In genomic region chr17:40218740-40219072, GRCh38 we compare ENCODE assay signal across 1 cellular context.
TF ChIP-seq lines count a peak whose summit lies in the region.

No MANE protein-coding gene starts in this region.

TF ChIP-seq in HepG2, 621 proteins besides CTCF, POLR2A, EP300 and RAD21 (continued from another document):
- TF ChIP-seq ZNF552 (CRISPR knock-in tag; IDR thresholded peaks at IDR 0.05; ENCODE audit: borderline replicate concordance) = no peak
- no peak for TF ChIP-seq BATF2 (CRISPR knock-in tag; IDR thresholded peaks at IDR 0.05)
- TF ChIP-seq, protein P1, sequence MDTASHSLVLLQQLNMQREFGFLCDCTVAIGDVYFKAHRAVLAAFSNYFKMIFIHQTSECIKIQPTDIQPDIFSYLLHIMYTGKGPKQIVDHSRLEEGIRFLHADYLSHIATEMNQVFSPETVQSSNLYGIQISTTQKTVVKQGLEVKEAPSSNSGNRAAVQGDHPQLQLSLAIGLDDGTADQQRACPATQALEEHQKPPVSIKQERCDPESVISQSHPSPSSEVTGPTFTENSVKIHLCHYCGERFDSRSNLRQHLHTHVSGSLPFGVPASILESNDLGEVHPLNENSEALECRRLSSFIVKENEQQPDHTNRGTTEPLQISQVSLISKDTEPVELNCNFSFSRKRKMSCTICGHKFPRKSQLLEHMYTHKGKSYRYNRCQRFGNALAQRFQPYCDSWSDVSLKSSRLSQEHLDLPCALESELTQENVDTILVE (CRISPR knock-in tag; IDR thresholded peaks at IDR 0.05) = no peak
- no peak for TF ChIP-seq NFIB (CRISPR knock-in tag; IDR thresholded peaks at IDR 0.05; ENCODE audit: borderline replicate concordance)
- no peak for TF ChIP-seq CBFB (CRISPR knock-in tag; IDR thresholded peaks at IDR 0.05)
- no peak for TF ChIP-seq KDM4B (CRISPR knock-in tag; IDR thresholded peaks at IDR 0.05)
- 0 out of 2 replicates have a peak, but pooled peaks have one; percentile 33 for TF ChIP-seq TBX2 (CRISPR knock-in tag; IDR thresholded peaks at IDR 0.05; ENCODE audit: borderline replicate concordance)
- TF ChIP-seq ZNF678 (CRISPR knock-in tag; IDR thresholded peaks at IDR 0.05) = 0 out of 2 replicates have a peak, but pooled peaks have one; percentile 67
- TF ChIP-seq, protein P2, sequence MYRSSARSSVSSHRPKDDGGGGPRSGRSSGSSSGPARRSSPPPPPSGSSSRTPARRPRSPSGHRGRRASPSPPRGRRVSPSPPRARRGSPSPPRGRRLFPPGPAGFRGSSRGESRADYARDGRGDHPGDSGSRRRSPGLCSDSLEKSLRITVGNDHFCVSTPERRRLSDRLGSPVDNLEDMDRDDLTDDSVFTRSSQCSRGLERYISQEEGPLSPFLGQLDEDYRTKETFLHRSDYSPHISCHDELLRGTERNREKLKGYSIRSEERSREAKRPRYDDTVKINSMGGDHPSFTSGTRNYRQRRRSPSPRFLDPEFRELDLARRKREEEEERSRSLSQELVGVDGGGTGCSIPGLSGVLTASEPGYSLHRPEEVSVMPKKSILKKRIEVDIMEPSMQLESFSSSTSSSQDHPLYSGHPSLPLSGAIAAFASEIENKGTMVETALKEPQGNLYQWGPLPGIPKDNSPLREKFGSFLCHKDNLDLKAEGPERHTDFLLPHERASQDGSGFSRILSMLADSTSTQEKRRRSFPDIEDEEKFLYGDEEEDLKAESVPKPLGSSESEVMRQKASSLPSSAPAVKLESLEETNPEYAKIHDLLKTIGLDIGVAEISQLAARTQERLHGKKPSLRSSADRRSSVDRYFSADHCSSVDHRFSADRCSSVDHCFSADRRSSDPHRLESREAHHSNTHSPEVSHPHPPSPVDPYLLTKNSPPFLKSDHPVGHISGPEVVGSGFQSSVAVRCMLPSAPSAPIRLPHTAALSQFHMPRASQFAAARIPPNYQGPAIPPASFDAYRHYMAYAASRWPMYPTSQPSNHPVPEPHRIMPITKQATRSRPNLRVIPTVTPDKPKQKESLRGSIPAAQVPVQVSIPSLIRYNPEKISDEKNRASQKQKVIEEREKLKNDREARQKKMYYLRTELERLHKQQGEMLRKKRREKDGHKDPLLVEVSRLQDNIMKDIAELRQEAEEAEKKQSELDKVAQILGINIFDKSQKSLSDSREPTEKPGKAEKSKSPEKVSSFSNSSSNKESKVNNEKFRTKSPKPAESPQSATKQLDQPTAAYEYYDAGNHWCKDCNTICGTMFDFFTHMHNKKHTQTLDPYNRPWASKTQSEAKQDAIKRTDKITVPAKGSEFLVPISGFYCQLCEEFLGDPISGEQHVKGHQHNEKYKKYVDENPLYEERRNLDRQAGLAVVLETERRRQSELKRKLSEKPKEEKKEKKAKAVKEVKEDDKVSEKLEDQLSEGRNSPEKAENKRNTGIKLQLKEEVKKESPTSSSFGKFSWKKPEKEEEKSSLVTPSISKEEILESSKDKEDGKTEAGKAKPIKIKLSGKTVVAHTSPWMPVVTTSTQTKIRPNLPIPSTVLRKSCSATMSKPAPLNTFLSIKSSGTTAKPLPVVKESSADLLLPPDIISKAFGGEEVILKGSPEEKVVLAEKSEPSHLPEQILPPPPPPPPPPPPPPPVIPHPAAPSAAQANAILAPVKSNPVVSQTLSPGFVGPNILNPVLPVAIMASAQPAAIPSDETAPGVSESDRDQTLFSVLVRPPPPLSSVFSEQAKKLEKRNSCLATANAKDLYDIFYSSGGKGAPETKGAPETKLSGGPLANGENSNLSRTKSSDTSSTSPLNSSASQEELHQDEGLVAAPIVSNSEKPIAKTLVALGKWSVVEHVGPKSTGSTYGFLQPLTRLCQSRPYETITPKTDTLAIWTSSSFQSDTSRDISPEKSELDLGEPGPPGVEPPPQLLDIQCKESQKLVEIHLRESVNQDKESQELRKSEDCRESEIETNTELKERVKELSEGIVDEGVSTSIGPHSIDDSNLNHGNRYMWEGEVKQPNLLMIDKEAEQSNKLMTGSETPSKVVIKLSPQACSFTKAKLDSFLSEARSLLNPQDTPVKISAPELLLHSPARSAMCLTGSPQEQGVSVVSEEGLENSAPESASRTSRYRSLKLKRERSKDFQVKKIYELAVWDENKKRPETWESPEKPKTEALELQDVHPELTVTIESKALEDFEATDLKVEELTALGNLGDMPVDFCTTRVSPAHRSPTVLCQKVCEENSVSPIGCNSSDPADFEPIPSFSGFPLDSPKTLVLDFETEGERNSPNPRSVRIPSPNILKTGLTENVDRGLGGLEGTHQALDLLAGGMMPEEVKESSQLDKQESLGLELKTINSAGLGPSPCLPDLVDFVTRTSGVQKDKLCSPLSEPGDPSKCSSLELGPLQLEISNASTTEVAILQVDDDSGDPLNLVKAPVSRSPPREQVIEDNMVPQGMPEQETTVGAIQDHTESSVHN (CRISPR knock-in tag; IDR thresholded peaks at IDR 0.05) = peak; percentile 87; the same call in 1 of the 2 replicates
- no peak for TF ChIP-seq ZNF296 (CRISPR knock-in tag; conservative IDR thresholded peaks at IDR 0.05)
- no peak for TF ChIP-seq KDM3A (CRISPR knock-in tag; IDR thresholded peaks at IDR 0.05; ENCODE audit: low read depth)
- no peak for TF ChIP-seq ARID3A (IDR thresholded peaks at IDR 0.05; ENCODE audit: low read depth, low read length)
- TF ChIP-seq, protein P3, sequence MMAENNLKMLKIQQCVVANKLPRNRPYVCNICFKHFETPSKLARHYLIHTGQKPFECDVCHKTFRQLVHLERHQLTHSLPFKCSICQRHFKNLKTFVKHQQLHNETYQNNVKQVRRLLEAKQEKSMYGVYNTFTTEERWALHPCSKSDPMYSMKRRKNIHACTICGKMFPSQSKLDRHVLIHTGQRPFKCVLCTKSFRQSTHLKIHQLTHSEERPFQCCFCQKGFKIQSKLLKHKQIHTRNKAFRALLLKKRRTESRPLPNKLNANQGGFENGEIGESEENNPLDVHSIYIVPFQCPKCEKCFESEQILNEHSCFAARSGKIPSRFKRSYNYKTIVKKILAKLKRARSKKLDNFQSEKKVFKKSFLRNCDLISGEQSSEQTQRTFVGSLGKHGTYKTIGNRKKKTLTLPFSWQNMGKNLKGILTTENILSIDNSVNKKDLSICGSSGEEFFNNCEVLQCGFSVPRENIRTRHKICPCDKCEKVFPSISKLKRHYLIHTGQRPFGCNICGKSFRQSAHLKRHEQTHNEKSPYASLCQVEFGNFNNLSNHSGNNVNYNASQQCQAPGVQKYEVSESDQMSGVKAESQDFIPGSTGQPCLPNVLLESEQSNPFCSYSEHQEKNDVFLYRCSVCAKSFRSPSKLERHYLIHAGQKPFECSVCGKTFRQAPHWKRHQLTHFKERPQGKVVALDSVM (CRISPR knock-in tag; IDR thresholded peaks at IDR 0.05) = 0 out of 2 replicates have a peak, but pooled peaks have one; percentile 22
- 0 out of 2 replicates have a peak, but pooled peaks have one; percentile 76 for TF ChIP-seq ZNF101 (CRISPR knock-in tag; IDR thresholded peaks at IDR 0.05; ENCODE audit: borderline replicate concordance, low read depth)
- no peak for TF ChIP-seq REXO4 (CRISPR knock-in tag; IDR thresholded peaks at IDR 0.05; ENCODE audit: borderline replicate concordance)
- TF ChIP-seq, protein P4, sequence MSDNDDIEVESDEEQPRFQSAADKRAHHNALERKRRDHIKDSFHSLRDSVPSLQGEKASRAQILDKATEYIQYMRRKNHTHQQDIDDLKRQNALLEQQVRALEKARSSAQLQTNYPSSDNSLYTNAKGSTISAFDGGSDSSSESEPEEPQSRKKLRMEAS (IDR thresholded peaks at IDR 0.05) = no peak
- TF ChIP-seq, protein P5, sequence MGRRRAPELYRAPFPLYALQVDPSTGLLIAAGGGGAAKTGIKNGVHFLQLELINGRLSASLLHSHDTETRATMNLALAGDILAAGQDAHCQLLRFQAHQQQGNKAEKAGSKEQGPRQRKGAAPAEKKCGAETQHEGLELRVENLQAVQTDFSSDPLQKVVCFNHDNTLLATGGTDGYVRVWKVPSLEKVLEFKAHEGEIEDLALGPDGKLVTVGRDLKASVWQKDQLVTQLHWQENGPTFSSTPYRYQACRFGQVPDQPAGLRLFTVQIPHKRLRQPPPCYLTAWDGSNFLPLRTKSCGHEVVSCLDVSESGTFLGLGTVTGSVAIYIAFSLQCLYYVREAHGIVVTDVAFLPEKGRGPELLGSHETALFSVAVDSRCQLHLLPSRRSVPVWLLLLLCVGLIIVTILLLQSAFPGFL (CRISPR knock-in tag; IDR thresholded peaks at IDR 0.05) = no peak
- TF ChIP-seq ZNF329 (CRISPR knock-in tag; IDR thresholded peaks at IDR 0.05; ENCODE audit: low read depth) = no peak
- no peak for TF ChIP-seq RARG (CRISPR knock-in tag; IDR thresholded peaks at IDR 0.05; ENCODE audit: low read depth)
- no peak for TF ChIP-seq SOX6 (IDR thresholded peaks at IDR 0.05)
- TF ChIP-seq SOX6 (CRISPR knock-in tag; IDR thresholded peaks at IDR 0.05) = no peak
- TF ChIP-seq, protein P6, sequence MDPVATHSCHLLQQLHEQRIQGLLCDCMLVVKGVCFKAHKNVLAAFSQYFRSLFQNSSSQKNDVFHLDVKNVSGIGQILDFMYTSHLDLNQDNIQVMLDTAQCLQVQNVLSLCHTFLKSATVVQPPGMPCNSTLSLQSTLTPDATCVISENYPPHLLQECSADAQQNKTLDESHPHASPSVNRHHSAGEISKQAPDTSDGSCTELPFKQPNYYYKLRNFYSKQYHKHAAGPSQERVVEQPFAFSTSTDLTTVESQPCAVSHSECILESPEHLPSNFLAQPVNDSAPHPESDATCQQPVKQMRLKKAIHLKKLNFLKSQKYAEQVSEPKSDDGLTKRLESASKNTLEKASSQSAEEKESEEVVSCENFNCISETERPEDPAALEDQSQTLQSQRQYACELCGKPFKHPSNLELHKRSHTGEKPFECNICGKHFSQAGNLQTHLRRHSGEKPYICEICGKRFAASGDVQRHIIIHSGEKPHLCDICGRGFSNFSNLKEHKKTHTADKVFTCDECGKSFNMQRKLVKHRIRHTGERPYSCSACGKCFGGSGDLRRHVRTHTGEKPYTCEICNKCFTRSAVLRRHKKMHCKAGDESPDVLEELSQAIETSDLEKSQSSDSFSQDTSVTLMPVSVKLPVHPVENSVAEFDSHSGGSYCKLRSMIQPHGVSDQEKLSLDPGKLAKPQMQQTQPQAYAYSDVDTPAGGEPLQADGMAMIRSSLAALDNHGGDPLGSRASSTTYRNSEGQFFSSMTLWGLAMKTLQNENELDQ (CRISPR knock-in tag; IDR thresholded peaks at IDR 0.05; ENCODE audit: borderline replicate concordance) = no peak
- TF ChIP-seq, protein P7, sequence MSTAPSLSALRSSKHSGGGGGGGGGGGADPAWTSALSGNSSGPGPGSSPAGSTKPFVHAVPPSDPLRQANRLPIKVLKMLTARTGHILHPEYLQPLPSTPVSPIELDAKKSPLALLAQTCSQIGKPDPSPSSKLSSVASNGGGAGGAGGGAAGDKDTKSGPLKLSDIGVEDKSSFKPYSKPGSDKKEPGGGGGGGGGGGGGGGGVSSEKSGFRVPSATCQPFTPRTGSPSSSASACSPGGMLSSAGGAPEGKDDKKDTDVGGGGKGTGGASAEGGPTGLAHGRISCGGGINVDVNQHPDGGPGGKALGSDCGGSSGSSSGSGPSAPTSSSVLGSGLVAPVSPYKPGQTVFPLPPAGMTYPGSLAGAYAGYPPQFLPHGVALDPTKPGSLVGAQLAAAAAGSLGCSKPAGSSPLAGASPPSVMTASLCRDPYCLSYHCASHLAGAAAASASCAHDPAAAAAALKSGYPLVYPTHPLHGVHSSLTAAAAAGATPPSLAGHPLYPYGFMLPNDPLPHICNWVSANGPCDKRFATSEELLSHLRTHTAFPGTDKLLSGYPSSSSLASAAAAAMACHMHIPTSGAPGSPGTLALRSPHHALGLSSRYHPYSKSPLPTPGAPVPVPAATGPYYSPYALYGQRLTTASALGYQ (CRISPR knock-in tag; IDR thresholded peaks at IDR 0.05) = no peak
- no peak for TF ChIP-seq TBL1XR1 (IDR thresholded peaks at IDR 0.05; ENCODE audit: borderline replicate concordance, low read length, partially characterized antibody)
- TF ChIP-seq KMT2A (CRISPR knock-in tag; IDR thresholded peaks at IDR 0.05) = no peak
- TF ChIP-seq, protein P8, sequence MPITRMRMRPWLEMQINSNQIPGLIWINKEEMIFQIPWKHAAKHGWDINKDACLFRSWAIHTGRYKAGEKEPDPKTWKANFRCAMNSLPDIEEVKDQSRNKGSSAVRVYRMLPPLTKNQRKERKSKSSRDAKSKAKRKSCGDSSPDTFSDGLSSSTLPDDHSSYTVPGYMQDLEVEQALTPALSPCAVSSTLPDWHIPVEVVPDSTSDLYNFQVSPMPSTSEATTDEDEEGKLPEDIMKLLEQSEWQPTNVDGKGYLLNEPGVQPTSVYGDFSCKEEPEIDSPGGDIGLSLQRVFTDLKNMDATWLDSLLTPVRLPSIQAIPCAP (CRISPR knock-in tag; IDR thresholded peaks at IDR 0.05; ENCODE audit: low read depth) = 0 out of 2 replicates have a peak, but pooled peaks have one; percentile 37
- TF ChIP-seq ARID2 (CRISPR knock-in tag; IDR thresholded peaks at IDR 0.05; ENCODE audit: borderline replicate concordance) = 0 out of 2 replicates have a peak, but pooled peaks have one; percentile 27
TF ChIP-seq in HepG2: peak in this region for 22.
